ENCODE assay signal across 35 cellular contexts in genomic region chr2:148770047-148770446, GRCh38.
"Had no signal": no experiment of that assay in that cellular context is flagged by ENCODE, and none has a peak within 500 bp of the region (broad histone marks: within the 10 kb centered on the region; RNA-seq: fewer than 3 reads in every experiment).

No MANE protein-coding gene starts in this region.

- DNase-seq: activated B cell treated with CpG ODN at 0.5 μM for 24 hours; activated CD4-positive, alpha-beta memory T cell treated with anti-CD3 and anti-CD28 coated beads for 36 hours; activated CD4-positive, alpha-beta T cell treated with anti-CD3 and anti-CD28 coated beads for 4 hours; activated CD4-positive, alpha-beta T cell treated with anti-CD3 and anti-CD28 coated beads, Interleukin-2, amount 10 ng/mL, durations not matched to agents 24 days and 14 days; activated CD4-positive, alpha-beta T cell treated with anti-CD3 and anti-CD28 coated beads, Interleukin-2, amount 50 U/mL, for 1 hour; activated CD4-positive, alpha-beta T cell treated with anti-CD3 and anti-CD28 coated beads, Interleukin-2, amount 50 U/mL, for 4 hours; activated CD4-positive, CD25-positive, alpha-beta regulatory T cell treated with anti-CD3 and anti-CD28 coated beads, Interleukin-2, amount 50 U/mL, for 72 hours; activated CD8-positive, alpha-beta memory T cell treated with anti-CD3 and anti-CD28 coated beads, Interleukin-2, amount 50 U/mL, for 4 hours; activated CD8-positive, alpha-beta T cell treated with anti-CD3 and anti-CD28 coated beads for 36 hours; activated effector memory CD4-positive, alpha-beta T cell treated with anti-CD3 and anti-CD28 coated beads, Interleukin-2, amount 50 U/mL, for 16 hours; activated gamma-delta T cell treated with Interleukin-2 at 50 U/mL for 16 hours; activated naive CD4-positive, alpha-beta T cell; activated naive CD4-positive, alpha-beta T cell treated with anti-CD3 and anti-CD28 coated beads for 36 hours; activated naive CD4-positive, alpha-beta T cell treated with anti-CD3 and anti-CD28 coated beads, Interleukin-2, amount 50 U/mL, for 16 hours; activated naive CD8-positive, alpha-beta T cell treated with anti-CD3 and anti-CD28 coated beads for 36 hours; activated T-cell treated with anti-CD3 and anti-CD28 coated beads for 4 hours; activated T-cell treated with anti-CD3 and anti-CD28 coated beads, Interleukin-2, amount 50 U/mL, for 1 hour; activated T-cell treated with anti-CD3 and anti-CD28 coated beads, Interleukin-2, amount 50 U/mL, for 4 hours; activated T-cell treated with anti-CD3 and anti-CD28 coated beads, Interleukin-2, amount 50 U/mL, for 72 hours; adrenal gland; amniotic stem cell; aorta; body of pancreas; brain microvascular endothelial cell; central memory CD4-positive, alpha-beta T cell; T-helper 1 cell; T-helper 2 cell; T-helper 9 cell; WERI-Rb-1 had no signal

- H3K9me3 ChIP-seq: adrenal gland, body of pancreas, breast epithelium had no signal

- H3K27me3 Mint-ChIP-seq: activated B cell treated with CpG ODN at 0.5 μM for 24 hours; activated CD4-positive, alpha-beta memory T cell treated with anti-CD3 and anti-CD28 coated beads for 36 hours; activated CD4-positive, alpha-beta T cell treated with anti-CD3 and anti-CD28 coated beads, Interleukin-2, amount 10 ng/mL, durations not matched to agents 24 days and 14 days; activated CD8-positive, alpha-beta T cell treated with anti-CD3 and anti-CD28 coated beads for 36 hours; activated naive CD8-positive, alpha-beta T cell treated with anti-CD3 and anti-CD28 coated beads for 36 hours; activated T-helper 17 cell treated with anti-CD3 and anti-CD28 coated beads, Interleukin-2, amount 50 U/mL, for 72 hours had no signal

- H3K9me3 Mint-ChIP-seq: activated B cell treated with CpG ODN at 0.5 μM for 24 hours; activated CD4-positive, alpha-beta memory T cell treated with anti-CD3 and anti-CD28 coated beads for 36 hours; activated CD4-positive, alpha-beta T cell treated with anti-CD3 and anti-CD28 coated beads, Interleukin-2, amount 10 ng/mL, durations not matched to agents 24 days and 14 days; activated CD8-positive, alpha-beta T cell treated with anti-CD3 and anti-CD28 coated beads for 36 hours; activated naive CD4-positive, alpha-beta T cell treated with anti-CD3 and anti-CD28 coated beads for 36 hours; activated naive CD4-positive, alpha-beta T cell treated with anti-CD3 and anti-CD28 coated beads, Interleukin-2, amount 50 U/mL, for 72 hours; activated naive CD8-positive, alpha-beta T cell treated with anti-CD3 and anti-CD28 coated beads for 36 hours; activated T-cell treated with anti-CD3 and anti-CD28 coated beads, Interleukin-2, amount 50 U/mL, for 4 hours; activated T-cell treated with anti-CD3 and anti-CD28 coated beads, Interleukin-2, amount 50 U/mL, for 72 hours; activated T-helper 1 cell treated with anti-CD3 and anti-CD28 coated beads, Interleukin-12 subunit alpha, Interleukin-12 subunit beta, Interleukin-2, Interleukin-4 antibody, amounts not matched to agents 30 ng/mL and 10 ng/mL and 1 ng/mL, durations not matched to agents 14 hours and 24 hours and 36 hours; activated T-helper 17 cell treated with anti-CD3 and anti-CD28 coated beads, Interleukin-2, amount 50 U/mL, for 72 hours; T-helper 1 cell treated with Interleukin-12 subunit alpha and Interleukin-12 subunit beta and Interleukin-4 antibody, amounts not matched to agents 30 μg/mL and 1 μg/mL, for 36 hours; T-helper 2 cell treated with Interferon-gamma antibody and Interleukin-4, amounts not matched to agents 5 μg/mL and 100 μg/mL, for 36 hours had no signal

- H3K4me1 ChIP-seq: breast epithelium had no signal

- H3K27ac Mint-ChIP-seq: activated B cell treated with CpG ODN at 0.5 μM for 24 hours; activated CD4-positive, alpha-beta memory T cell treated with anti-CD3 and anti-CD28 coated beads for 36 hours; activated CD4-positive, alpha-beta T cell treated with anti-CD3 and anti-CD28 coated beads, Interleukin-2, amount 10 ng/mL, durations not matched to agents 24 days and 14 days; activated CD8-positive, alpha-beta T cell treated with anti-CD3 and anti-CD28 coated beads for 36 hours; activated naive CD4-positive, alpha-beta T cell treated with anti-CD3 and anti-CD28 coated beads for 36 hours; activated naive CD4-positive, alpha-beta T cell treated with anti-CD3 and anti-CD28 coated beads, Interleukin-2, amount 50 U/mL, for 72 hours; activated naive CD8-positive, alpha-beta T cell treated with anti-CD3 and anti-CD28 coated beads for 36 hours; activated T-helper 17 cell treated with anti-CD3 and anti-CD28 coated beads, Interleukin-2, amount 50 U/mL, for 72 hours; T-helper 1 cell treated with Interleukin-12 subunit alpha and Interleukin-12 subunit beta and Interleukin-4 antibody, amounts not matched to agents 30 μg/mL and 1 μg/mL, for 36 hours; T-helper 2 cell treated with Interferon-gamma antibody and Interleukin-4, amounts not matched to agents 5 μg/mL and 100 μg/mL, for 36 hours had no signal

- H3K4me1 Mint-ChIP-seq: activated B cell treated with CpG ODN at 0.5 μM for 24 hours; activated CD4-positive, alpha-beta T cell treated with anti-CD3 and anti-CD28 coated beads, Interleukin-2, amount 10 ng/mL, durations not matched to agents 24 days and 14 days; activated naive CD8-positive, alpha-beta T cell treated with anti-CD3 and anti-CD28 coated beads for 36 hours had no signal

- H3K4me3 Mint-ChIP-seq: activated B cell treated with CpG ODN at 0.5 μM for 24 hours; activated CD4-positive, alpha-beta memory T cell treated with anti-CD3 and anti-CD28 coated beads for 36 hours; activated CD4-positive, alpha-beta T cell treated with anti-CD3 and anti-CD28 coated beads, Interleukin-2, amount 10 ng/mL, durations not matched to agents 24 days and 14 days; activated CD8-positive, alpha-beta T cell treated with anti-CD3 and anti-CD28 coated beads for 36 hours; activated naive CD4-positive, alpha-beta T cell treated with anti-CD3 and anti-CD28 coated beads for 36 hours; activated naive CD8-positive, alpha-beta T cell treated with anti-CD3 and anti-CD28 coated beads for 36 hours; activated T-cell treated with anti-CD3 and anti-CD28 coated beads, Interleukin-2, amount 50 U/mL, for 4 hours; activated T-cell treated with anti-CD3 and anti-CD28 coated beads, Interleukin-2, amount 50 U/mL, for 72 hours; activated T-helper 1 cell treated with anti-CD3 and anti-CD28 coated beads, Interleukin-12 subunit alpha, Interleukin-12 subunit beta, Interleukin-2, Interleukin-4 antibody, amounts not matched to agents 30 ng/mL and 10 ng/mL and 1 ng/mL, durations not matched to agents 14 hours and 24 hours and 36 hours; activated T-helper 17 cell treated with anti-CD3 and anti-CD28 coated beads, Interleukin-2, amount 50 U/mL, for 72 hours; T-helper 1 cell treated with Interleukin-12 subunit alpha and Interleukin-12 subunit beta and Interleukin-4 antibody, amounts not matched to agents 30 μg/mL and 1 μg/mL, for 36 hours; T-helper 2 cell treated with Interferon-gamma antibody and Interleukin-4, amounts not matched to agents 5 μg/mL and 100 μg/mL, for 36 hours had no signal

- ATAC-seq: activated CD8-positive, alpha-beta T cell treated with anti-CD3 and anti-CD28 coated beads for 36 hours; activated naive CD4-positive, alpha-beta T cell treated with anti-CD3 and anti-CD28 coated beads, Interleukin-2, amount 50 U/mL, for 72 hours; activated T-cell treated with anti-CD3 and anti-CD28 coated beads, Interleukin-2, amount 50 U/mL, for 4 hours; activated T-cell treated with anti-CD3 and anti-CD28 coated beads, Interleukin-2, amount 50 U/mL, for 72 hours; activated T-helper 17 cell treated with anti-CD3 and anti-CD28 coated beads, Interleukin-2, amount 50 U/mL, for 72 hours; body of pancreas had no signal

- H3K27ac ChIP-seq: body of pancreas, brain microvascular endothelial cell, breast epithelium, WERI-Rb-1 had no signal

- H3K27me3 ChIP-seq: adrenal gland, body of pancreas, brain microvascular endothelial cell, breast epithelium had no signal
